ENCODE assay signal across 2 cellular contexts in genomic region chr9:110016340-110016739, GRCh38.
TF ChIP-seq lines count a peak whose summit lies in the region.

No MANE protein-coding gene starts in this region.

TF ChIP-seq in IMR-90, 13 proteins besides CTCF, POLR2A, EP300 and RAD21 (continued from another document):
- TF ChIP-seq BHLHE40 (IDR thresholded peaks at IDR 0.05; ENCODE audit: low read depth, low read length), result 0 out of 2 replicates have a peak, but pooled peaks have one; percentile 49
- peak; percentile 79 for TF ChIP-seq USF2 (IDR thresholded peaks at IDR 0.05; ENCODE audit: low read depth, low read length)
- no peak for TF ChIP-seq CHD1 (IDR thresholded peaks at IDR 0.05; ENCODE audit: low read depth, low read length)
- TF ChIP-seq CEBPB (IDR thresholded peaks at IDR 0.05; ENCODE audit: low read depth, low read length), result 0 out of 2 replicates have a peak, but pooled peaks have one; percentile 28
- peak; percentile 71; the same call in 1 of the 2 replicates for TF ChIP-seq MXI1 (IDR thresholded peaks at IDR 0.05; ENCODE audit: borderline replicate concordance, low read depth, low read length)
- TF ChIP-seq NFE2L2 (IDR thresholded peaks at IDR 0.05; ENCODE audit: low read depth, low read length), result no peak
- TF ChIP-seq MAZ (IDR thresholded peaks at IDR 0.05; ENCODE audit: borderline replicate concordance, low read depth, low read length), result no peak

TF ChIP-seq in GM23338, 12 proteins besides CTCF, POLR2A, EP300 and RAD21 (continued from another document):
- TF ChIP-seq ETS1 (IDR thresholded peaks at IDR 0.05) (no peak), JUNB (IDR thresholded peaks at IDR 0.05; ENCODE audit: unreplicated experiment) (no peak), ZNF114 (CRISPR knock-in tag; IDR thresholded peaks at IDR 0.05) (no peak), CREB1 (CRISPR knock-in tag; IDR thresholded peaks at IDR 0.05; ENCODE audit: low read depth) (no peak), ZNF331 (CRISPR knock-in tag; IDR thresholded peaks at IDR 0.05; ENCODE audit: low read depth) (no peak), EZH2phosphoT487 (IDR thresholded peaks at IDR 0.05; ENCODE audit: unreplicated experiment) (no peak), ZNF462 (CRISPR knock-in tag; IDR thresholded peaks at IDR 0.05) (no peak), REST (IDR thresholded peaks at IDR 0.05; ENCODE audit: unreplicated experiment) (no peak), POLR2AphosphoS5 (IDR thresholded peaks at IDR 0.05; ENCODE audit: low read depth) (no peak), NANOG (IDR thresholded peaks at IDR 0.05; ENCODE audit: borderline replicate concordance) (no peak)
